Comparison of ENCODE assay signal across 8 cellular contexts in genomic region chr16:3945751-3946603, GRCh38.
DNase-seq lines count a peak whose midpoint lies in the region; ATAC-seq and TF ChIP-seq lines count a peak whose summit lies in the region.

No MANE protein-coding gene starts in this region.

- no peak overlapping the region for H3K4me3 ChIP-seq in epithelial cell of esophagus (ENCODE audit: low read length)
- H3K4me3 ChIP-seq in Karpas-422 (ENCODE audit: low read length): no peak overlapping the region

- H3K36me3 ChIP-seq in Karpas-422 (ENCODE audit: insufficient read depth, low read length): no peaks in the 10 kb centered on the region

- H3K4me1 ChIP-seq in Karpas-422 (ENCODE audit: low read length): no peaks in the 10 kb centered on the region

- H3K9ac ChIP-seq in Karpas-422 (ENCODE audit: low read length): no peak overlapping the region

- no peaks in the 10 kb centered on the region for H4K20me1 ChIP-seq in Karpas-422 (ENCODE audit: insufficient read depth, low read depth, low read length)

- no peaks in the 10 kb centered on the region for H3K9me3 ChIP-seq in Karpas-422 (ENCODE audit: low read length)

- H3K79me2 ChIP-seq in Karpas-422 (ENCODE audit: low read length): no peaks in the 10 kb centered on the region

- no peak for ATAC-seq in omental fat pad (ENCODE audit: low FRiP score)

- H3K4me2 ChIP-seq in Karpas-422 (ENCODE audit: low read depth, low read length, poor library complexity, severe bottlenecking): no peak overlapping the region

- no peaks in the 10 kb centered on the region for H3K9me2 ChIP-seq in Karpas-422 (replicated peaks; ENCODE audit: insufficient read depth, low read length)

- H2AFZ ChIP-seq in Karpas-422 (ENCODE audit: low read length): no peak overlapping the region

- TF ChIP-seq CTCF in epithelial cell of esophagus (IDR thresholded peaks at IDR 0.05; ENCODE audit: insufficient read depth, low read depth, low read length, missing control alignments) (no peak), omental fat pad (IDR thresholded peaks at IDR 0.05) (no peak)

- no peak overlapping the region for H3K27ac ChIP-seq in Karpas-422 (ENCODE audit: low read length)

- H3K27me3 ChIP-seq in Karpas-422 (ENCODE audit: low read length): no peaks in the 10 kb centered on the region

- DNase-seq in DMS79 (lab: John Stamatoyannopoulos, UW) (peak; percentile 92), NCI-H226 (peak; percentile 98), epithelial cell of esophagus (ENCODE audit: low read depth) (peak; percentile 92), omental fat pad (ENCODE audit: low spot score) (peak; percentile 67), Karpas-422 (no peak), C1 segment of cervical spinal cord (lab: John Stamatoyannopoulos, UW) (no peak), CD1c-positive myeloid dendritic cell (ENCODE audit: extremely low spot score) (no peak)
- no peak for DNase-seq in activated CD4-positive, alpha-beta T cell treated with anti-CD3 and anti-CD28 coated beads for 48 hours

Comparison
In these comparisons a context has a peak if more than half of its experiments do, and no peak if none do; other contexts are left out.
1. DNase-seq: peak in DMS79 (single experiment), NCI-H226 (single experiment), epithelial cell of esophagus (single experiment) and omental fat pad (single experiment); none in Karpas-422 (single experiment), activated CD4-positive, alpha-beta T cell treated with anti-CD3 and anti-CD28 coated beads for 48 hours (single experiment), C1 segment of cervical spinal cord (0 of 14) and CD1c-positive myeloid dendritic cell (single experiment).